In the genomic region with DNA sequence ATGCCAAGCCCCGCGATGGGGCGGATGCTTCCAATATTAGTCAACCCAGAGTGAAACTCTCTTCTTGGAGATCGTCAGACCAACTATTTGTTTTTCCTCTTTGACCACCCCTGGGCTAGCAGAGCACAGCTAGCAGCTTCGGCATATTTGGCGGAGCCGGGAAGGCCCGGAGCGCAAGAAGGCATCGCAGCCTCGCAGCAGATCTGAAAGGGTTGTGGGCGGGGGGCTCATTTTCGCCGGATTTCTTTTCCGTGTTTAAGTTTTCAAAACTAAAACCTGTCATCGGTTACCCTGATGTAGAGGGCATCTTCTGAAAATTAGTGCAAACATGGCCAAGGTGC, we compare ENCODE assay signal across 8 cellular contexts. TPM values are rescaled to one million over a fixed set of nuclear protein-coding genes. Genes with fewer than 3 reads are reported as not detected.
DNase-seq lines count a peak whose midpoint lies in the region; ATAC-seq and TF ChIP-seq lines count a peak whose summit lies in the region.

No MANE protein-coding gene starts in this region.

- H3K4me2 ChIP-seq in SK-N-SH, result peak overlapping the region; percentile 96

- H3K9me3 ChIP-seq in SK-N-SH (no peaks in the 10 kb centered on the region), left ventricle myocardium inferior (replicated peaks) (no peaks in the 10 kb centered on the region), spleen (no peaks in the 10 kb centered on the region)

- H3K27me3 ChIP-seq in SK-N-SH (ENCODE audit: insufficient read depth), result peaks cover 24% of the 10 kb centered on the region; the same call in 1 of the 2 replicates
- H3K27me3 ChIP-seq in left ventricle myocardium inferior (ENCODE audit: low read depth), result peaks cover 79% of the 10 kb centered on the region
- H3K27me3 ChIP-seq in spleen (replicated peaks in 1 of 7), result peaks cover 0 to 53% (median 22%) of the 10 kb centered on the region in 7 donors

- H3K4me3 ChIP-seq in AG10803 (ENCODE audit: low read length) (peak overlapping the region; percentile 60), SK-N-SH (ENCODE audit: low read depth in 2 of 2, low read length in 1 of 2) (peak overlapping the region; percentile 52 to 76), left ventricle myocardium inferior (peak overlapping the region; percentile 63), spleen (peak overlapping the region; percentile 16 to 68 (median 40))

- H3K9ac ChIP-seq in SK-N-SH, result no peak overlapping the region

- TF ChIP-seq CTCF in AG10803 (conservative IDR thresholded peaks at IDR 0.05; ENCODE audit: low read length), result no peak
- no peak for TF ChIP-seq CTCF in SK-N-SH (IDR thresholded peaks at IDR 0.05)
- no peak for TF ChIP-seq CTCF in left ventricle myocardium inferior (IDR thresholded peaks at IDR 0.05; ENCODE audit: borderline replicate concordance)
- TF ChIP-seq CTCF in spleen (IDR thresholded peaks at IDR 0.05 in 8 of 11, conservative IDR thresholded peaks at IDR 0.05 in 3 of 11), result no peak

- H3K36me3 ChIP-seq in SK-N-SH (replicated peaks in 1 of 2; ENCODE audit: control insufficient read depth in 1 of 2, insufficient read depth in 2 of 2, low read length in 1 of 2), result no peaks in the 10 kb centered on the region
- H3K36me3 ChIP-seq in left ventricle myocardium inferior, result no peaks in the 10 kb centered on the region
- no peaks in the 10 kb centered on the region for H3K36me3 ChIP-seq in spleen

- no peak for TF ChIP-seq EP300 in SK-N-SH (IDR thresholded peaks at IDR 0.05; ENCODE audit: borderline replicate concordance in 1 of 2, low read depth in 1 of 2, low read length in 1 of 2)

- CTCF ChIA-PET in SK-N-SH (lab: Yijun Ruan, JAX), result interaction anchor here (1.1 to 1.6 kb wide), 2 partner anchors 11 to 19 kb away, joined by 3 to 5 read pairs; no protein-coding TSS in a partner anchor

- intact Hi-C loops in left ventricle myocardium inferior (cut with micrococcal nuclease) (no loop called here), spleen (cut with DNase I; ENCODE audit: low total_unique reads) (no loop called here)

- no peak for TF ChIP-seq RAD21 in SK-N-SH (IDR thresholded peaks at IDR 0.05; ENCODE audit: low read length)

- no peak for DNase-seq in AG10803 (ENCODE audit: low read depth)
- no peak for DNase-seq in SK-N-SH
- DNase-seq in left ventricle myocardium inferior, result no peak
- no peak for DNase-seq in spleen
- DNase-seq in stimulated activated naive CD4-positive, alpha-beta T cell treated with Interleukin-2 at 50 U/mL for 16 hours (lab: John Stamatoyannopoulos, UW), result no peak
- DNase-seq in dermis blood vessel endothelial cell, result no peak
- DNase-seq in retina, result no peak

- H3K9me2 ChIP-seq in SK-N-SH, result no peaks in the 10 kb centered on the region

- no peaks in the 10 kb centered on the region for H4K20me1 ChIP-seq in SK-N-SH (ENCODE audit: insufficient read depth)

- no peak for TF ChIP-seq POLR2A in spleen (IDR thresholded peaks at IDR 0.05)

- POLR2A ChIA-PET in SK-N-SH (lab: Yijun Ruan, JAX), result no interaction called here

- H3K4me1 ChIP-seq in SK-N-SH (ENCODE audit: control insufficient read depth in 1 of 2, insufficient read depth in 2 of 2, low read depth in 1 of 2, low read length in 1 of 2) (peaks cover 0 to 8% of the 10 kb centered on the region in 2 experiments; a peak in 1 of 4 replicates), left ventricle myocardium inferior (peaks cover 16% of the 10 kb centered on the region), spleen (peaks cover 0 to 26% (median 16%) of the 10 kb centered on the region in 6 donors)

- ATAC-seq in GM21717 (IDR thresholded peaks at IDR 0.05; ENCODE audit: unreplicated experiment), result peak; percentile 39

- no peaks in the 10 kb centered on the region for H3K79me2 ChIP-seq in SK-N-SH (ENCODE audit: insufficient read depth)

- H2AFZ ChIP-seq in SK-N-SH (ENCODE audit: low read depth), result peak overlapping the region; percentile 82; the same call in 1 of the 2 replicates

- H3F3A ChIP-seq in SK-N-SH (replicated peaks; ENCODE audit: insufficient read depth), result no peaks in the 10 kb centered on the region

- no peak overlapping the region for H3K27ac ChIP-seq in SK-N-SH (ENCODE audit: low read depth in 2 of 2, low read length in 1 of 2)
- H3K27ac ChIP-seq in left ventricle myocardium inferior (replicated peaks), result no peak overlapping the region
- no peak overlapping the region for H3K27ac ChIP-seq in spleen

- WGBS in SK-N-SH (ENCODE audit: low lambda C conversion rate), result 30% methylated on average over 16 of the region's 16 CpGs
- WGBS in spleen, 5 donors, result 4 to 8% (median 5%) methylated on average over 14 to 16 of the region's 16 CpGs

TF ChIP-seq in SK-N-SH, 30 proteins besides CTCF, POLR2A, EP300 and RAD21 (continues in another document):
- TF ChIP-seq RFX5 (IDR thresholded peaks at IDR 0.05; ENCODE audit: low read length), result no peak
- TF ChIP-seq SIN3A (IDR thresholded peaks at IDR 0.05; ENCODE audit: borderline replicate concordance, low read depth, low read length), result no peak
- TF ChIP-seq TCF12 (IDR thresholded peaks at IDR 0.05), result no peak
- TF ChIP-seq, protein P1, sequence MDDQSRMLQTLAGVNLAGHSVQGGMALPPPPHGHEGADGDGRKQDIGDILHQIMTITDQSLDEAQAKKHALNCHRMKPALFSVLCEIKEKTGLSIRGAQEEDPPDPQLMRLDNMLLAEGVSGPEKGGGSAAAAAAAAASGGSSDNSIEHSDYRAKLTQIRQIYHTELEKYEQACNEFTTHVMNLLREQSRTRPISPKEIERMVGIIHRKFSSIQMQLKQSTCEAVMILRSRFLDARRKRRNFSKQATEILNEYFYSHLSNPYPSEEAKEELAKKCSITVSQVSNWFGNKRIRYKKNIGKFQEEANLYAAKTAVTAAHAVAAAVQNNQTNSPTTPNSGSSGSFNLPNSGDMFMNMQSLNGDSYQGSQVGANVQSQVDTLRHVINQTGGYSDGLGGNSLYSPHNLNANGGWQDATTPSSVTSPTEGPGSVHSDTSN (IDR thresholded peaks at IDR 0.05), result no peak
- TF ChIP-seq YY1 (IDR thresholded peaks at IDR 0.05; ENCODE audit: low read depth), result no peak
- TF ChIP-seq, protein P2, sequence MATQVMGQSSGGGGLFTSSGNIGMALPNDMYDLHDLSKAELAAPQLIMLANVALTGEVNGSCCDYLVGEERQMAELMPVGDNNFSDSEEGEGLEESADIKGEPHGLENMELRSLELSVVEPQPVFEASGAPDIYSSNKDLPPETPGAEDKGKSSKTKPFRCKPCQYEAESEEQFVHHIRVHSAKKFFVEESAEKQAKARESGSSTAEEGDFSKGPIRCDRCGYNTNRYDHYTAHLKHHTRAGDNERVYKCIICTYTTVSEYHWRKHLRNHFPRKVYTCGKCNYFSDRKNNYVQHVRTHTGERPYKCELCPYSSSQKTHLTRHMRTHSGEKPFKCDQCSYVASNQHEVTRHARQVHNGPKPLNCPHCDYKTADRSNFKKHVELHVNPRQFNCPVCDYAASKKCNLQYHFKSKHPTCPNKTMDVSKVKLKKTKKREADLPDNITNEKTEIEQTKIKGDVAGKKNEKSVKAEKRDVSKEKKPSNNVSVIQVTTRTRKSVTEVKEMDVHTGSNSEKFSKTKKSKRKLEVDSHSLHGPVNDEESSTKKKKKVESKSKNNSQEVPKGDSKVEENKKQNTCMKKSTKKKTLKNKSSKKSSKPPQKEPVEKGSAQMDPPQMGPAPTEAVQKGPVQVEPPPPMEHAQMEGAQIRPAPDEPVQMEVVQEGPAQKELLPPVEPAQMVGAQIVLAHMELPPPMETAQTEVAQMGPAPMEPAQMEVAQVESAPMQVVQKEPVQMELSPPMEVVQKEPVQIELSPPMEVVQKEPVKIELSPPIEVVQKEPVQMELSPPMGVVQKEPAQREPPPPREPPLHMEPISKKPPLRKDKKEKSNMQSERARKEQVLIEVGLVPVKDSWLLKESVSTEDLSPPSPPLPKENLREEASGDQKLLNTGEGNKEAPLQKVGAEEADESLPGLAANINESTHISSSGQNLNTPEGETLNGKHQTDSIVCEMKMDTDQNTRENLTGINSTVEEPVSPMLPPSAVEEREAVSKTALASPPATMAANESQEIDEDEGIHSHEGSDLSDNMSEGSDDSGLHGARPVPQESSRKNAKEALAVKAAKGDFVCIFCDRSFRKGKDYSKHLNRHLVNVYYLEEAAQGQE (IDR thresholded peaks at IDR 0.05; ENCODE audit: low read depth, low read length), result no peak
- no peak for TF ChIP-seq NRF1 (IDR thresholded peaks at IDR 0.05; ENCODE audit: low read depth, low read length)
- TF ChIP-seq JUND (IDR thresholded peaks at IDR 0.05), result no peak
- TF ChIP-seq, protein P3, sequence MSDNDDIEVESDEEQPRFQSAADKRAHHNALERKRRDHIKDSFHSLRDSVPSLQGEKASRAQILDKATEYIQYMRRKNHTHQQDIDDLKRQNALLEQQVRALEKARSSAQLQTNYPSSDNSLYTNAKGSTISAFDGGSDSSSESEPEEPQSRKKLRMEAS (IDR thresholded peaks at IDR 0.05; ENCODE audit: low read depth), result no peak
- no peak for TF ChIP-seq GABPA (IDR thresholded peaks at IDR 0.05; ENCODE audit: low read depth)
- TF ChIP-seq GATA2 (CRISPR knock-in tag; IDR thresholded peaks at IDR 0.05), result no peak
- TF ChIP-seq, protein P4, sequence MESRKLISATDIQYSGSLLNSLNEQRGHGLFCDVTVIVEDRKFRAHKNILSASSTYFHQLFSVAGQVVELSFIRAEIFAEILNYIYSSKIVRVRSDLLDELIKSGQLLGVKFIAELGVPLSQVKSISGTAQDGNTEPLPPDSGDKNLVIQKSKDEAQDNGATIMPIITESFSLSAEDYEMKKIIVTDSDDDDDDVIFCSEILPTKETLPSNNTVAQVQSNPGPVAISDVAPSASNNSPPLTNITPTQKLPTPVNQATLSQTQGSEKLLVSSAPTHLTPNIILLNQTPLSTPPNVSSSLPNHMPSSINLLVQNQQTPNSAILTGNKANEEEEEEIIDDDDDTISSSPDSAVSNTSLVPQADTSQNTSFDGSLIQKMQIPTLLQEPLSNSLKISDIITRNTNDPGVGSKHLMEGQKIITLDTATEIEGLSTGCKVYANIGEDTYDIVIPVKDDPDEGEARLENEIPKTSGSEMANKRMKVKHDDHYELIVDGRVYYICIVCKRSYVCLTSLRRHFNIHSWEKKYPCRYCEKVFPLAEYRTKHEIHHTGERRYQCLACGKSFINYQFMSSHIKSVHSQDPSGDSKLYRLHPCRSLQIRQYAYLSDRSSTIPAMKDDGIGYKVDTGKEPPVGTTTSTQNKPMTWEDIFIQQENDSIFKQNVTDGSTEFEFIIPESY (IDR thresholded peaks at IDR 0.05; ENCODE audit: borderline replicate concordance, low read depth), result no peak
- no peak for TF ChIP-seq RXRA (IDR thresholded peaks at IDR 0.05; ENCODE audit: borderline replicate concordance, low read depth)

RNA-seq across cellular contexts. Expression of a gene that starts 0.3 kb away (rescaled TPM):
- polyA plus RNA-seq in SK-N-SH (2012; rRNA removed) (0.15 and 0.16 TPM in 2 replicates), spleen (under 1 TPM; 0.03 to 0.17 (median 0.07) TPM)
- polyA plus RNA-seq in SK-N-SH (2012; cell fraction: cytosol; rRNA removed), result 0.12 and 0.13 TPM in 2 replicates
- 0.12 and 0.13 TPM in 2 replicates for polyA plus RNA-seq in SK-N-SH (2012; cell fraction: nucleus; rRNA removed)
- total RNA-seq in left ventricle myocardium inferior (0.14 TPM), spleen (1 to 10 TPM in 2 of 7 donors, under 1 TPM in 2, not detected in 3; 0.37 to 4.3 (median 0.89) TPM), dermis blood vessel endothelial cell (not detected in 2 replicates)
